1 cellular context compared by ENCODE assay signal in genomic region chr12:57606399-57606798, GRCh38.
TF ChIP-seq lines count a peak whose summit lies in the region.

No MANE protein-coding gene starts in this region.

TF ChIP-seq in SK-N-SH, 30 proteins besides CTCF, POLR2A, EP300 and RAD21 (continued from another document):
- TF ChIP-seq, protein P1, sequence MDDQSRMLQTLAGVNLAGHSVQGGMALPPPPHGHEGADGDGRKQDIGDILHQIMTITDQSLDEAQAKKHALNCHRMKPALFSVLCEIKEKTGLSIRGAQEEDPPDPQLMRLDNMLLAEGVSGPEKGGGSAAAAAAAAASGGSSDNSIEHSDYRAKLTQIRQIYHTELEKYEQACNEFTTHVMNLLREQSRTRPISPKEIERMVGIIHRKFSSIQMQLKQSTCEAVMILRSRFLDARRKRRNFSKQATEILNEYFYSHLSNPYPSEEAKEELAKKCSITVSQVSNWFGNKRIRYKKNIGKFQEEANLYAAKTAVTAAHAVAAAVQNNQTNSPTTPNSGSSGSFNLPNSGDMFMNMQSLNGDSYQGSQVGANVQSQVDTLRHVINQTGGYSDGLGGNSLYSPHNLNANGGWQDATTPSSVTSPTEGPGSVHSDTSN (IDR thresholded peaks at IDR 0.05) = no peak
- TF ChIP-seq GABPA (IDR thresholded peaks at IDR 0.05; ENCODE audit: low read depth) = no peak
- TF ChIP-seq, protein P2, sequence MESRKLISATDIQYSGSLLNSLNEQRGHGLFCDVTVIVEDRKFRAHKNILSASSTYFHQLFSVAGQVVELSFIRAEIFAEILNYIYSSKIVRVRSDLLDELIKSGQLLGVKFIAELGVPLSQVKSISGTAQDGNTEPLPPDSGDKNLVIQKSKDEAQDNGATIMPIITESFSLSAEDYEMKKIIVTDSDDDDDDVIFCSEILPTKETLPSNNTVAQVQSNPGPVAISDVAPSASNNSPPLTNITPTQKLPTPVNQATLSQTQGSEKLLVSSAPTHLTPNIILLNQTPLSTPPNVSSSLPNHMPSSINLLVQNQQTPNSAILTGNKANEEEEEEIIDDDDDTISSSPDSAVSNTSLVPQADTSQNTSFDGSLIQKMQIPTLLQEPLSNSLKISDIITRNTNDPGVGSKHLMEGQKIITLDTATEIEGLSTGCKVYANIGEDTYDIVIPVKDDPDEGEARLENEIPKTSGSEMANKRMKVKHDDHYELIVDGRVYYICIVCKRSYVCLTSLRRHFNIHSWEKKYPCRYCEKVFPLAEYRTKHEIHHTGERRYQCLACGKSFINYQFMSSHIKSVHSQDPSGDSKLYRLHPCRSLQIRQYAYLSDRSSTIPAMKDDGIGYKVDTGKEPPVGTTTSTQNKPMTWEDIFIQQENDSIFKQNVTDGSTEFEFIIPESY (IDR thresholded peaks at IDR 0.05; ENCODE audit: borderline replicate concordance, low read depth) = no peak
- no peak for TF ChIP-seq EZH2phosphoT487 (IDR thresholded peaks at IDR 0.05; ENCODE audit: borderline replicate concordance, low read depth)
- TF ChIP-seq IRF3 (IDR thresholded peaks at IDR 0.05; ENCODE audit: low read depth, low read length) = no peak
- TF ChIP-seq, protein P3, sequence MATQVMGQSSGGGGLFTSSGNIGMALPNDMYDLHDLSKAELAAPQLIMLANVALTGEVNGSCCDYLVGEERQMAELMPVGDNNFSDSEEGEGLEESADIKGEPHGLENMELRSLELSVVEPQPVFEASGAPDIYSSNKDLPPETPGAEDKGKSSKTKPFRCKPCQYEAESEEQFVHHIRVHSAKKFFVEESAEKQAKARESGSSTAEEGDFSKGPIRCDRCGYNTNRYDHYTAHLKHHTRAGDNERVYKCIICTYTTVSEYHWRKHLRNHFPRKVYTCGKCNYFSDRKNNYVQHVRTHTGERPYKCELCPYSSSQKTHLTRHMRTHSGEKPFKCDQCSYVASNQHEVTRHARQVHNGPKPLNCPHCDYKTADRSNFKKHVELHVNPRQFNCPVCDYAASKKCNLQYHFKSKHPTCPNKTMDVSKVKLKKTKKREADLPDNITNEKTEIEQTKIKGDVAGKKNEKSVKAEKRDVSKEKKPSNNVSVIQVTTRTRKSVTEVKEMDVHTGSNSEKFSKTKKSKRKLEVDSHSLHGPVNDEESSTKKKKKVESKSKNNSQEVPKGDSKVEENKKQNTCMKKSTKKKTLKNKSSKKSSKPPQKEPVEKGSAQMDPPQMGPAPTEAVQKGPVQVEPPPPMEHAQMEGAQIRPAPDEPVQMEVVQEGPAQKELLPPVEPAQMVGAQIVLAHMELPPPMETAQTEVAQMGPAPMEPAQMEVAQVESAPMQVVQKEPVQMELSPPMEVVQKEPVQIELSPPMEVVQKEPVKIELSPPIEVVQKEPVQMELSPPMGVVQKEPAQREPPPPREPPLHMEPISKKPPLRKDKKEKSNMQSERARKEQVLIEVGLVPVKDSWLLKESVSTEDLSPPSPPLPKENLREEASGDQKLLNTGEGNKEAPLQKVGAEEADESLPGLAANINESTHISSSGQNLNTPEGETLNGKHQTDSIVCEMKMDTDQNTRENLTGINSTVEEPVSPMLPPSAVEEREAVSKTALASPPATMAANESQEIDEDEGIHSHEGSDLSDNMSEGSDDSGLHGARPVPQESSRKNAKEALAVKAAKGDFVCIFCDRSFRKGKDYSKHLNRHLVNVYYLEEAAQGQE (IDR thresholded peaks at IDR 0.05; ENCODE audit: low read depth, low read length) = no peak
- no peak for TF ChIP-seq JUND (IDR thresholded peaks at IDR 0.05)
TF ChIP-seq in SK-N-SH: peak in this region for 0.
